Comparison of ENCODE assay signal across 8 cellular contexts in the genomic region with DNA sequence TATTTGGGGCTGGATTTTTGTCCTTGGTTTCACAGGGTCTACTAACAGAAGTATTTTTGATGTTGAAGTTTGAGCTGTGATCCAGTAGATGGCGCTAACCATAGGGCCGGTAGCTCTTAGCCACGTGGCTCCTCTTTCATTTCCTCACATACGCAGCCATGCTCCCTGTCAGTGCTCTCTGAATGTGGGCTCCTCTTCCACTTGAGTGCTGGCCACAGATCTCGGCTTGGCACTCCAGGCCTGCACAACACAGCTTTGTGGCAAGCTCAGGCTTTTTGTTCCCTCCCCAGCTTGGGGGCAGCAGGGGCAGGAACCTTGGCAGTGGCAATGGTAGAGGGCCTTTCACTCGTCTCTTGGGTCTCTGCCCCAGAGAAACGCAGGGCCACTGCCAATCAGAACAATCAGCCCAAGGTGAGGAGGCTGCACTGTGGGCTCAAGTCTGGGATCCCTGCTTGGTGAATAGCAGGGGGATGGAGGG. TPM values are rescaled to one million over a fixed set of nuclear protein-coding genes. Genes with fewer than 3 reads are reported as not detected.
DNase-seq lines count a peak whose midpoint lies in the region; ATAC-seq, FAIRE-seq and TF ChIP-seq lines count a peak whose summit lies in the region.

No MANE protein-coding gene starts in this region.

- no peaks in the 10 kb centered on the region for H3K4me1 ChIP-seq in CD4-positive, alpha-beta memory T cell (ENCODE audit: insufficient read depth, low read length)
- no peaks in the 10 kb centered on the region for H3K4me1 ChIP-seq in GM12878 (ENCODE audit: control insufficient read depth, insufficient read depth, low read length)
- no peaks in the 10 kb centered on the region for H3K4me1 ChIP-seq in left lung

- in situ Hi-C loops in GM12878 (cut with MboI) = loop anchor here (5.0 kb wide), 1 partner anchor 116 kb away; no protein-coding TSS in a partner anchor

- intact Hi-C loops in CD4-positive, alpha-beta memory T cell (cut with micrococcal nuclease) = no loop called here
- intact Hi-C loops in GM12878 (cut with micrococcal nuclease; ENCODE audit: unreplicated experiment) = loop anchor here (1.0 to 10.0 kb wide), 2 partner anchors 115 to 318 kb away; no protein-coding TSS in a partner anchor
- intact Hi-C loops in left lung (cut with DNase I) = no loop called here

- ATAC-seq in HG03045 (IDR thresholded peaks at IDR 0.05; ENCODE audit: unreplicated experiment) (peak; percentile 84), GM12878 (peak; percentile 90), left lung (peak; percentile 93), GM21786 (IDR thresholded peaks at IDR 0.05; ENCODE audit: unreplicated experiment) (no peak), GM21576 (IDR thresholded peaks at IDR 0.05; ENCODE audit: unreplicated experiment) (no peak)

- peaks cover 6 to 15% of the 10 kb centered on the region in 2 donors for H3K27me3 Mint-ChIP-seq in CD4-positive, alpha-beta memory T cell

- POLR2A ChIA-PET in CD4-positive, alpha-beta memory T cell (lab: Charles Lee; ENCODE audit: partially characterized antibody) = no interaction called here
- POLR2A ChIA-PET in GM12878 (lab: Charles Lee) = no interaction called here

- no peak for TF ChIP-seq EP300 in GM12878 (IDR thresholded peaks at IDR 0.05; ENCODE audit: borderline replicate concordance in 1 of 2, control insufficient read depth in 1 of 2, low read depth in 2 of 2, low read length in 2 of 2)

- TF ChIP-seq POLR2A in GM12878 (IDR thresholded peaks at IDR 0.05; ENCODE audit: low read depth, low read length) = no peak

- no peaks in the 10 kb centered on the region for H3K36me3 ChIP-seq in CD4-positive, alpha-beta memory T cell (ENCODE audit: insufficient read depth, low read length)
- H3K36me3 ChIP-seq in GM12878 (ENCODE audit: control insufficient read depth in 2 of 2, insufficient read depth in 2 of 2, low read length in 1 of 2) = no peaks in the 10 kb centered on the region
- H3K36me3 ChIP-seq in left lung = no peaks in the 10 kb centered on the region

- peak overlapping the region; percentile 79 for H2AFZ ChIP-seq in GM12878 (ENCODE audit: control insufficient read depth, low read depth, low read length)

- FAIRE-seq in GM12878 (lab: Jason Lieb, UNC) = no peak

- TF ChIP-seq CTCF in GM12875 (IDR thresholded peaks at IDR 0.05; ENCODE audit: borderline replicate concordance, insufficient read depth, low read depth, low read length) (peak; percentile 67), GM12878 (IDR thresholded peaks at IDR 0.05 in 2 of 3, conservative IDR thresholded peaks at IDR 0.05 in 1 of 3; ENCODE audit: control insufficient read depth in 2 of 3, extremely low read depth in 1 of 3, insufficient read depth in 1 of 3, low read depth in 3 of 3, low read length in 3 of 3) (peak; percentile 50 to 61 (median 55)), left lung (IDR thresholded peaks at IDR 0.05) (peak; percentile 33 to 47)

- peaks cover 0 to 9% (median under 1%) of the 10 kb centered on the region in 8 donors for H3K9me3 Mint-ChIP-seq in CD4-positive, alpha-beta memory T cell

- BruUV-seq in GM12878 (replicated peaks; lab: Mats Ljungman, UMichigan) = no TSS peak

- no peak overlapping the region for H3K4me2 ChIP-seq in GM12878 (ENCODE audit: control insufficient read depth, insufficient read depth)

- H3K27ac ChIP-seq in CD4-positive, alpha-beta memory T cell (ENCODE audit: low read depth, low read length) = no peak overlapping the region
- H3K27ac ChIP-seq in GM12878 (ENCODE audit: control insufficient read depth, insufficient read depth) (no peak overlapping the region), left lung (no peak overlapping the region)

- H3K9ac ChIP-seq in GM12878 (ENCODE audit: control insufficient read depth, insufficient read depth, low read length) = no peak overlapping the region

- no peaks in the 10 kb centered on the region for H4K20me1 ChIP-seq in GM12878 (ENCODE audit: control insufficient read depth, insufficient read depth)

- no peaks in the 10 kb centered on the region for H3K9me3 ChIP-seq in CD4-positive, alpha-beta memory T cell (ENCODE audit: control insufficient read depth in 1 of 2, low read length in 2 of 2)
- H3K9me3 ChIP-seq in GM12878 (replicated peaks; ENCODE audit: control insufficient read depth, insufficient read depth, low read length) (no peaks in the 10 kb centered on the region), left lung (no peaks in the 10 kb centered on the region)

- no peaks in the 10 kb centered on the region for H3K27me3 ChIP-seq in CD4-positive, alpha-beta memory T cell (ENCODE audit: insufficient read depth, low read length)
- H3K27me3 ChIP-seq in GM12878 (replicated peaks in 1 of 2; ENCODE audit: control insufficient read depth in 2 of 2, insufficient read depth in 2 of 2, low read length in 1 of 2) (no peaks in the 10 kb centered on the region), left lung (no peaks in the 10 kb centered on the region)

- CTCF ChIA-PET in CD4-positive, alpha-beta memory T cell (lab: Charles Lee; ENCODE audit: partially characterized antibody) = interaction anchor here (0.8 to 2.0 kb wide), 6 partner anchors 9 to 115 kb away, joined by 3 to 8 read pairs (median 4); no protein-coding TSS in a partner anchor
- CTCF ChIA-PET in GM12878 (lab: Yijun Ruan, JAX) = interaction anchor here (0.6 to 2.9 kb wide), 15 partner anchors 10 to 372 kb away, joined by 3 to 27 read pairs (median 6); no protein-coding TSS in a partner anchor

- no peak overlapping the region for H3K27ac Mint-ChIP-seq in CD4-positive, alpha-beta memory T cell

- peak; percentile 50 for TF ChIP-seq RAD21 in GM12878 (IDR thresholded peaks at IDR 0.05; ENCODE audit: insufficient read depth, low read depth, low read length)

- peak overlapping the region in 1 of 8 donors; percentile 35 for H3K4me3 Mint-ChIP-seq in CD4-positive, alpha-beta memory T cell

- H3K4me3 ChIP-seq in CD4-positive, alpha-beta memory T cell (ENCODE audit: low read length in 2 of 2) = no peak overlapping the region
- H3K4me3 ChIP-seq in GM12875 (ENCODE audit: low read depth, low read length) (no peak overlapping the region), GM12878 (no peak overlapping the region), left lung (no peak overlapping the region)

- SMC1A ChIA-PET in GM12878 (lab: Charles Lee; ENCODE audit: uncharacterized antibody, unreplicated experiment) = interaction anchor here (0.6 to 1.6 kb wide), 7 partner anchors 11 to 323 kb away, joined by 3 to 5 read pairs (median 3); no protein-coding TSS in a partner anchor

- H3K4me1 Mint-ChIP-seq in CD4-positive, alpha-beta memory T cell = no peaks in the 10 kb centered on the region

- H3K79me2 ChIP-seq in GM12878 (ENCODE audit: control insufficient read depth, insufficient read depth, low read length) = no peaks in the 10 kb centered on the region

- RAD21 ChIA-PET in GM12878 (lab: Charles Lee; ENCODE audit: unreplicated experiment) = interaction anchor here (0.6 to 2.6 kb wide), 4 partner anchors 11 to 319 kb away, joined by 3 to 9 read pairs (median 4); no protein-coding TSS in a partner anchor

- DNase-seq in CD4-positive, alpha-beta memory T cell = peak in 4 of 5 donors; percentile 4 to 24 (median 12)
- DNase-seq in NCI-H82 treated with DMSO at 0.1 percent for 48 hours (lab: John Stamatoyannopoulos, UW; ENCODE audit: unreplicated experiment) (peak; percentile 20), GM12878 (ENCODE audit: low read depth, low spot score) (no peak), left lung (no peak)

- no peaks in the 10 kb centered on the region for H3K36me3 Mint-ChIP-seq in CD4-positive, alpha-beta memory T cell

- WGBS in GM12878 (ENCODE audit: insufficient coverage, insufficient replicate concordance, low lambda C conversion rate, missing lambda C conversion rate) = 34% methylated on average over 7 of the region's 7 CpGs

TF ChIP-seq in GM12878, 131 proteins besides CTCF, POLR2A, EP300 and RAD21 (continues in another document):
- TF ChIP-seq, protein P1, sequence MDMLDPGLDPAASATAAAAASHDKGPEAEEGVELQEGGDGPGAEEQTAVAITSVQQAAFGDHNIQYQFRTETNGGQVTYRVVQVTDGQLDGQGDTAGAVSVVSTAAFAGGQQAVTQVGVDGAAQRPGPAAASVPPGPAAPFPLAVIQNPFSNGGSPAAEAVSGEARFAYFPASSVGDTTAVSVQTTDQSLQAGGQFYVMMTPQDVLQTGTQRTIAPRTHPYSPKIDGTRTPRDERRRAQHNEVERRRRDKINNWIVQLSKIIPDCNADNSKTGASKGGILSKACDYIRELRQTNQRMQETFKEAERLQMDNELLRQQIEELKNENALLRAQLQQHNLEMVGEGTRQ (IDR thresholded peaks at IDR 0.05; ENCODE audit: borderline replicate concordance, low read depth, low read length) = peak; percentile 27; the same call in 1 of the 2 replicates
- TF ChIP-seq SUZ12 (IDR thresholded peaks at IDR 0.05; ENCODE audit: unreplicated experiment) (no peak), MYC (IDR thresholded peaks at IDR 0.05; ENCODE audit: insufficient read depth, insufficient read length, insufficient replicate concordance, low read length, severe bottlenecking) (peak; percentile 72), YBX1 (IDR thresholded peaks at IDR 0.05) (no peak), EED (IDR thresholded peaks at IDR 0.05; ENCODE audit: low read depth) (no peak), NRF1 (conservative IDR thresholded peaks at IDR 0.05; ENCODE audit: low read depth, low read length) (no peak)

RNA-seq across cellular contexts. Expression of a gene that starts 18.6 kb away (rescaled TPM):
- total RNA-seq in CD4-positive, alpha-beta memory T cell = under 1 TPM in 1 of 2 experiments, not detected in 1; 0.38 TPM
- polyA plus RNA-seq in CD4-positive, alpha-beta memory T cell = under 1 TPM in 1 of 2 donors, not detected in 1; 0.32 TPM
- total RNA-seq in GM12878 (2013; cell fraction: nucleolus; rRNA removed) = 3.1 and 7.0 TPM in 2 replicates
- total RNA-seq in GM12878 (2014; rRNA removed) = 0.22 TPM in 1 of 2 replicates, not detected in the other
- 0.31 and 0.78 TPM in 2 replicates for total RNA-seq in GM12878 (2014; rRNA removed; fragmentation: Illumina TruSeq; extraction: Trizol)
- total RNA-seq in GM12878 (2021) = 0.33 TPM in 1 of 2 replicates, not detected in the other
- 0.25 TPM for polyA plus RNA-seq in GM12878 (2011; ENCODE audit: low read depth)
- polyA plus RNA-seq in GM12878 (2011; rRNA removed) = 0.14 TPM in 1 of 2 replicates, not detected in the other
- not detected in 2 replicates for polyA plus RNA-seq in GM12878 (2011; cell fraction: cytosol; rRNA removed)
- not detected in 2 replicates for polyA plus RNA-seq in GM12878 (2011; cell fraction: nucleus; rRNA removed)
- 0.28 TPM in 1 of 2 replicates, not detected in the other for polyA plus RNA-seq in GM12878 (2012)
- polyA plus RNA-seq in GM12878 (2014; fragmentation: Illumina TruSeq; extraction: Trizol) = 0.32 and 1.00 TPM in 2 replicates
- 1 to 10 TPM in 1 of 2 experiments, under 1 TPM in 1; 0.37 to 1.2 TPM for polyA plus RNA-seq in GM12878 (2014; fragmentation: Nextera tagmentation; extraction: Ambion mirVana)
- polyA plus RNA-seq in GM12878 (2014; rRNA removed) = 0.19 and 0.41 TPM in 2 replicates
- 1 to 10 TPM in 1 of 2 experiments, under 1 TPM in 1; 0.80 to 1.9 TPM for polyA plus RNA-seq in GM12878 (2016; fragmentation: Nextera tagmentation; extraction: Ambion mirVana)
- polyA minus RNA-seq in GM12878 (2011; rRNA and poly(A)+ RNA removed) = not detected in 2 replicates
- not detected in 2 replicates for polyA minus RNA-seq in GM12878 (2011; cell fraction: cytosol; rRNA and poly(A)+ RNA removed)
- polyA minus RNA-seq in GM12878 (2011; cell fraction: nucleus; rRNA and poly(A)+ RNA removed) = not detected in 2 replicates
- total RNA-seq in left lung = 1 to 10 TPM; 4.1 to 4.9 TPM

Comparison
In these comparisons a context has a peak if more than half of its experiments do, and no peak if none do; other contexts are left out.
1. DNase-seq: peak in CD4-positive, alpha-beta memory T cell (4 of 5) and NCI-H82 treated with DMSO at 0.1 percent for 48 hours (single experiment); none in GM12878 (single experiment) and left lung (0 of 2).
2. ATAC-seq: peak in HG03045 (single experiment), GM12878 (single experiment) and left lung (single experiment); none in GM21786 (single experiment) and GM21576 (single experiment).
3. Peak in every context shown above with its lines, with median percentiles within 50 percentile points of each other: CTCF ChIP-seq.